ENCODE assay signal across 8 cellular contexts in genomic region chr2:112692496-112692911, GRCh38. TPM values are rescaled to one million over a fixed set of nuclear protein-coding genes. Genes with fewer than 3 reads are reported as not detected.
DNase-seq lines count a peak whose midpoint lies in the region; ATAC-seq, FAIRE-seq and TF ChIP-seq lines count a peak whose summit lies in the region.

No MANE protein-coding gene starts in this region.

- H3K27me3 Mint-ChIP-seq in T-helper 17 cell: no peaks in the 10 kb centered on the region

- H3K79me2 ChIP-seq in HepG2 (ENCODE audit: insufficient read depth, low read length): no peaks in the 10 kb centered on the region

- H3K4me3 ChIP-seq in H7 (ENCODE audit: insufficient read depth, low read depth, low read length) (no peak overlapping the region), brain microvascular endothelial cell (ENCODE audit: low read depth, low read length) (no peak overlapping the region), HepG2 (replicated peaks in 1 of 3; ENCODE audit: insufficient read depth in 1 of 3, low read depth in 2 of 3, low read length in 3 of 3) (no peak overlapping the region)

- FAIRE-seq in HepG2 (lab: Jason Lieb, UNC): peak; percentile 100

- TF ChIP-seq RAD21 in HepG2 (CRISPR knock-in tag; IDR thresholded peaks at IDR 0.05): no peak

- H3K27me3 ChIP-seq in H7 (ENCODE audit: control insufficient read depth, insufficient read depth, low read length) (no peaks in the 10 kb centered on the region), brain microvascular endothelial cell (replicated peaks) (no peaks in the 10 kb centered on the region), HepG2 (ENCODE audit: control insufficient read depth in 1 of 2, insufficient read depth in 2 of 2, low read length in 2 of 2) (no peaks in the 10 kb centered on the region)

- no peaks in the 10 kb centered on the region for H4K20me1 ChIP-seq in HepG2 (ENCODE audit: insufficient read depth, low read length)

- H3K36me3 ChIP-seq in H7 (replicated peaks; ENCODE audit: control insufficient read depth, insufficient read depth, low read length): no peaks in the 10 kb centered on the region
- H3K36me3 ChIP-seq in brain microvascular endothelial cell (replicated peaks): no peaks in the 10 kb centered on the region
- H3K36me3 ChIP-seq in HepG2 (replicated peaks in 1 of 2; ENCODE audit: control insufficient read depth in 1 of 2, insufficient read depth in 2 of 2, low read length in 2 of 2): no peaks in the 10 kb centered on the region

- H3K9ac ChIP-seq in HepG2 (ENCODE audit: insufficient read depth, low read depth, low read length): no peak overlapping the region

- intact Hi-C loops in HepG2 (cut with micrococcal nuclease; ENCODE audit: unreplicated experiment): loop anchor here (1.0 kb wide), 1 partner anchor 34 kb away; no protein-coding TSS in a partner anchor

- H3K9me3 ChIP-seq in T-helper 17 cell (ENCODE audit: control insufficient read depth, low read length, poor library complexity, severe bottlenecking) (no peaks in the 10 kb centered on the region), HepG2 (ENCODE audit: low read length) (no peaks in the 10 kb centered on the region)

- H3K27ac Mint-ChIP-seq in T-helper 17 cell: peak overlapping the region; percentile 93

- CTCF ChIA-PET in HepG2 (lab: Yijun Ruan, JAX; ENCODE audit: low intra/inter-chr PET ratio, low total read pairs): interaction anchor here (1.3 to 3.3 kb wide), 2 partner anchors 34 to 66 kb away, joined by 3 to 33 read pairs; no protein-coding TSS in a partner anchor

- no peaks in the 10 kb centered on the region for H3K36me3 Mint-ChIP-seq in T-helper 17 cell (ENCODE audit: low read depth)

- peak overlapping the region; percentile 68 for H3K27ac ChIP-seq in brain microvascular endothelial cell
- H3K27ac ChIP-seq in HepG2 (ENCODE audit: extremely low read length, insufficient read depth, low read length): no peak overlapping the region

- TF ChIP-seq CTCF in GM10266 (IDR thresholded peaks at IDR 0.05; ENCODE audit: control insufficient read depth, insufficient read depth, low read depth, missing control alignments) (no peak), brain microvascular endothelial cell (IDR thresholded peaks at IDR 0.05; ENCODE audit: low read depth, low read length, missing control alignments) (no peak), HepG2 (CRISPR knock-in tag; IDR thresholded peaks at IDR 0.05) (peak; percentile 33)

- peak overlapping the region; percentile 68 for H3K4me3 Mint-ChIP-seq in T-helper 17 cell

- no peak for TF ChIP-seq POLR2A in HepG2 (IDR thresholded peaks at IDR 0.05; ENCODE audit: insufficient read depth in 1 of 2, low read depth in 2 of 2, low read length in 2 of 2)

- peaks cover 52% of the 10 kb centered on the region for H3K4me1 ChIP-seq in HepG2 (ENCODE audit: insufficient read depth, low read length)

- peaks cover 22% of the 10 kb centered on the region for H3K4me1 Mint-ChIP-seq in T-helper 17 cell

- WGBS in HepG2 (ENCODE audit: low lambda C conversion rate): 1% methylated on average over 5 of the region's 5 CpGs

- no peak overlapping the region for H2AFZ ChIP-seq in HepG2 (ENCODE audit: low read length)

- DNase-seq in GM10266 (ENCODE audit: extremely low spot score): peak; percentile 74
- peak; percentile 53 for DNase-seq in H7
- peak; percentile 94 for DNase-seq in LoVo (ENCODE audit: low spot score)
- DNase-seq in T-helper 17 cell: peak in 1 of 3 donors; percentile 17
- peak; percentile 98 for DNase-seq in brain microvascular endothelial cell
- peak; percentile 96 for DNase-seq in HepG2 (ENCODE audit: low spot score)
- DNase-seq in stimulated activated naive CD8-positive, alpha-beta T cell treated with anti-CD3 and anti-CD28 coated beads, Interleukin-15, Interleukin-2, amounts not matched to agents 100 U/mL and 50 U/mL, for 24 hours: peak; percentile 68
- DNase-seq in DMS114 treated with DMSO at 0.1 percent for 48 hours (lab: John Stamatoyannopoulos, UW; ENCODE audit: unreplicated experiment): no peak

- TF ChIP-seq EP300 in HepG2 (IDR thresholded peaks at IDR 0.05; ENCODE audit: low read depth in 2 of 2, low read length in 2 of 2) (peak; percentile 48 to 55; a peak in 1 of 4 replicates), HepG2 (CRISPR knock-in tag; IDR thresholded peaks at IDR 0.05; ENCODE audit: borderline replicate concordance) (peak; percentile 84)

- no peak overlapping the region for H3K4me2 ChIP-seq in HepG2 (ENCODE audit: low read depth, low read length)

- peak; percentile 80 for ATAC-seq in T-helper 17 cell
- ATAC-seq in HepG2: peak; percentile 92
- peak; percentile 92 for ATAC-seq in stimulated activated naive CD8-positive, alpha-beta T cell treated with anti-CD3 and anti-CD28 coated beads, Interleukin-15, Interleukin-2, amounts not matched to agents 100 U/mL and 50 U/mL, for 24 hours

- BruUV-seq in HepG2 (replicated peaks; lab: Mats Ljungman, UMichigan): no TSS peak

- in situ Hi-C loops in brain microvascular endothelial cell (cut with HindIII; ENCODE audit: low pct_ligation_motif_present, low sequenced_read_pairs): no loop called here
- in situ Hi-C loops in HepG2 (cut with HindIII; ENCODE audit: extremely low pct_ligation_motif_present, low pct_unique_long_range_greater_than_20kb): no loop called here

- POLR2A ChIA-PET in HepG2 (lab: Yijun Ruan, JAX): interaction anchor here (0.8 to 1.3 kb wide), 6 partner anchors 9 to 108 kb away, joined by 4 to 21 read pairs (median 7); partner anchors contain the start of genes CHCHD5 and SLC20A1

TF ChIP-seq in HepG2, 621 proteins besides CTCF, POLR2A, EP300 and RAD21 (continues in another document):
- TF ChIP-seq RCOR2 (CRISPR knock-in tag; IDR thresholded peaks at IDR 0.05) (peak; percentile 80), YEATS2 (CRISPR knock-in tag; IDR thresholded peaks at IDR 0.05; ENCODE audit: borderline replicate concordance) (peak; percentile 81; the same call in 1 of the 2 replicates)

RNA-seq across cellular contexts. Expression of gene NT5DC4, which starts 28.3 kb away (rescaled TPM):
- not detected in 2 replicates for total RNA-seq in H7 (2014; rRNA removed; shearing (Covaris generic))
- not detected for total RNA-seq in T-helper 17 cell
- total RNA-seq in HepG2 (2016; rRNA removed; fragmentation: Illumina TruSeq; extraction: Trizol): 2.4 and 4.2 TPM in 2 replicates
- total RNA-seq in HepG2 (2016; cell fraction: cytosol; rRNA removed; fragmentation: Illumina TruSeq; extraction: Trizol; ENCODE audit: low read depth): 0.30 and 0.35 TPM in 2 replicates
- 0.24 and 3.4 TPM in 2 replicates for total RNA-seq in HepG2 (2016; cell fraction: insoluble cytoplasmic fraction; rRNA removed; fragmentation: Illumina TruSeq; extraction: Trizol)
- 2.8 and 6.4 TPM in 2 replicates for total RNA-seq in HepG2 (2016; cell fraction: membrane; rRNA removed; fragmentation: Illumina TruSeq; extraction: Trizol)
- total RNA-seq in HepG2 (2016; cell fraction: nucleus; rRNA removed; fragmentation: Illumina TruSeq; extraction: Trizol): 2.9 and 7.5 TPM in 2 replicates
- polyA plus RNA-seq in HepG2 (2011; rRNA removed): 0.04 and 0.07 TPM in 2 replicates
- polyA plus RNA-seq in HepG2 (2011; cell fraction: cytosol; rRNA removed): not detected in 2 replicates
- 0.14 TPM in 2 replicates for polyA plus RNA-seq in HepG2 (2011; cell fraction: nucleus; rRNA removed)
- polyA plus RNA-seq in HepG2 (2012): 0.30 TPM in 1 of 2 replicates, not detected in the other
- 0.94 and 5.4 TPM in 2 replicates for polyA plus RNA-seq in HepG2 (2016; cell fraction: cytosol; fragmentation: Illumina TruSeq; extraction: Trizol; ENCODE audit: low read depth)
- 0.35 and 2.3 TPM in 2 replicates for polyA plus RNA-seq in HepG2 (2016; cell fraction: insoluble cytoplasmic fraction; fragmentation: Illumina TruSeq; extraction: Trizol; ENCODE audit: low read depth)
- polyA plus RNA-seq in HepG2 (2016; cell fraction: membrane; fragmentation: Illumina TruSeq; extraction: Trizol; ENCODE audit: low read depth): 0.14 and 0.24 TPM in 2 replicates
- polyA plus RNA-seq in HepG2 (2016; cell fraction: nucleus; fragmentation: Illumina TruSeq; extraction: Trizol; ENCODE audit: insufficient read depth, low read depth): 0.69 and 1.0 TPM in 2 replicates
- not detected in 2 replicates for polyA minus RNA-seq in HepG2 (2011; rRNA and poly(A)+ RNA removed; ENCODE audit: low replicate concordance)
- not detected in 2 replicates for polyA minus RNA-seq in HepG2 (2011; cell fraction: cytosol; rRNA and poly(A)+ RNA removed)
- 1.7 TPM in 1 of 2 replicates, not detected in the other for polyA minus RNA-seq in HepG2 (2011; cell fraction: nucleus; rRNA and poly(A)+ RNA removed)

RNA-seq across cellular contexts. Expression of gene SLC20A1, which starts 46.8 kb away (rescaled TPM):
- total RNA-seq in H7 (2014; rRNA removed; shearing (Covaris generic)): 33.6 and 34.3 TPM in 2 replicates
- total RNA-seq in T-helper 17 cell (100 to 1,000 TPM; 113 to 130 TPM), HepG2 (2016; rRNA removed; fragmentation: Illumina TruSeq; extraction: Trizol) (60.1 and 85.9 TPM in 2 replicates)
- total RNA-seq in HepG2 (2016; cell fraction: cytosol; rRNA removed; fragmentation: Illumina TruSeq; extraction: Trizol; ENCODE audit: low read depth): 12.7 and 13.6 TPM in 2 replicates
- 58.0 and 89.3 TPM in 2 replicates for total RNA-seq in HepG2 (2016; cell fraction: insoluble cytoplasmic fraction; rRNA removed; fragmentation: Illumina TruSeq; extraction: Trizol)
- total RNA-seq in HepG2 (2016; cell fraction: membrane; rRNA removed; fragmentation: Illumina TruSeq; extraction: Trizol): 41.9 and 44.0 TPM in 2 replicates
- total RNA-seq in HepG2 (2016; cell fraction: nucleus; rRNA removed; fragmentation: Illumina TruSeq; extraction: Trizol): 130 and 144 TPM in 2 replicates
- 54.0 and 70.6 TPM in 2 replicates for polyA plus RNA-seq in HepG2 (2011; rRNA removed)
- 47.5 and 83.7 TPM in 2 replicates for polyA plus RNA-seq in HepG2 (2011; cell fraction: cytosol; rRNA removed)
- polyA plus RNA-seq in HepG2 (2011; cell fraction: nucleus; rRNA removed): 80.6 and 124 TPM in 2 replicates
- polyA plus RNA-seq in HepG2 (2012): 121 and 142 TPM in 2 replicates
- polyA plus RNA-seq in HepG2 (2016; cell fraction: cytosol; fragmentation: Illumina TruSeq; extraction: Trizol; ENCODE audit: low read depth): 7.3 and 8.2 TPM in 2 replicates
- polyA plus RNA-seq in HepG2 (2016; cell fraction: insoluble cytoplasmic fraction; fragmentation: Illumina TruSeq; extraction: Trizol; ENCODE audit: low read depth): 42.8 and 44.4 TPM in 2 replicates
- 21.0 and 21.5 TPM in 2 replicates for polyA plus RNA-seq in HepG2 (2016; cell fraction: membrane; fragmentation: Illumina TruSeq; extraction: Trizol; ENCODE audit: low read depth)
- polyA plus RNA-seq in HepG2 (2016; cell fraction: nucleus; fragmentation: Illumina TruSeq; extraction: Trizol; ENCODE audit: insufficient read depth, low read depth): 155 and 157 TPM in 2 replicates
- 36.0 and 75.9 TPM in 2 replicates for polyA minus RNA-seq in HepG2 (2011; rRNA and poly(A)+ RNA removed; ENCODE audit: low replicate concordance)
- polyA minus RNA-seq in HepG2 (2011; cell fraction: cytosol; rRNA and poly(A)+ RNA removed): 63.7 and 90.7 TPM in 2 replicates
- 154 and 209 TPM in 2 replicates for polyA minus RNA-seq in HepG2 (2011; cell fraction: nucleus; rRNA and poly(A)+ RNA removed)
